In the genomic region with DNA sequence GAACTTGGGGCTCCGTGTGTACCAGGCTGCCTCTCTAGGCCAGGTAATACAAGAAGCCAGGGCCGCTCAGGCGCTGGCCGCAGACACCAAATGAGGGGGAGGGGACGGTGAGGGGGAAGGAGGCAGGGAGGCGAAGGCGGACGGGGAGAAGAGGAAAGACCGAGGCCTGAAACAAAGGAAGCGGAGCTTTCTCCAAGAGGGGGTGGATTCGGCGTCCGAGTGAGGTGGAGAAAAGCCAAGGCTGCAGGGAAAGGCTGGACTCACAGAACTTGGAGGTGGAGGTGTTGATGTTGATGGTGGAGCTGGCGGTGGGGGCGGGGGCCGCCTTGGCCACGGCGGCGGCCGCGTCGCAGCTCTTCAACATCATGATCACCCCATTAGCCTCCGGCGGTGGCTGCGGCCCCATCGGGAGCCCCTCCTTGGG, we compare ENCODE assay signal across 8 cellular contexts. TPM values are rescaled to one million over a fixed set of nuclear protein-coding genes. Genes with fewer than 3 reads are reported as not detected.
DNase-seq lines count a peak whose midpoint lies in the region; ATAC-seq and TF ChIP-seq lines count a peak whose summit lies in the region.

No MANE protein-coding gene starts in this region.

- no peaks in the 10 kb centered on the region for H3K9me2 ChIP-seq in OCI-LY7 (ENCODE audit: insufficient read depth, low read length)

- peaks cover 20% of the 10 kb centered on the region for H4K20me1 ChIP-seq in OCI-LY7 (ENCODE audit: insufficient read depth, low read length)

- CTCF ChIA-PET in OCI-LY7 (lab: Charles Lee; ENCODE audit: unreplicated experiment), result no interaction called here

- H3K4me1 ChIP-seq in OCI-LY7 (ENCODE audit: insufficient read depth, low read length, poor library complexity, severe bottlenecking), result peaks cover 26% of the 10 kb centered on the region
- H3K4me1 ChIP-seq in ovary (ENCODE audit: insufficient read depth), result no peaks in the 10 kb centered on the region

- POLR2A ChIA-PET in OCI-LY7 (lab: Charles Lee), result interaction anchor here (0.5 to 3.7 kb wide), 6 partner anchors 9 to 282 kb away, joined by 3 to 37 read pairs (median 5); no protein-coding TSS in a partner anchor

- no peak for TF ChIP-seq POLR2A in ovary (IDR thresholded peaks at IDR 0.05)

- H3K9me3 ChIP-seq in OCI-LY7 (ENCODE audit: low read length) (no peaks in the 10 kb centered on the region), ovary (no peaks in the 10 kb centered on the region)

- H3K79me2 ChIP-seq in OCI-LY7 (ENCODE audit: insufficient read depth, low read depth, low read length), result peaks cover 49% of the 10 kb centered on the region

- peaks cover 6% of the 10 kb centered on the region; the same call in 1 of the 2 replicates for H3K36me3 ChIP-seq in OCI-LY7 (ENCODE audit: insufficient read depth, low read length)
- no peaks in the 10 kb centered on the region for H3K36me3 ChIP-seq in ovary

- peak overlapping the region; percentile 97 for H3K4me2 ChIP-seq in OCI-LY7 (ENCODE audit: low read length)

- H2AFZ ChIP-seq in OCI-LY7 (ENCODE audit: low read length), result peak overlapping the region; percentile 73

- H3K27ac ChIP-seq in OCI-LY7 (ENCODE audit: low read depth, low read length, poor library complexity, severe bottlenecking) (peak overlapping the region; percentile 60), ovary (peak overlapping the region in 1 of 2 donors; percentile 78)

- TF ChIP-seq CTCF in OCI-LY7 (conservative IDR thresholded peaks at IDR 0.05; ENCODE audit: low read length) (no peak), ovary (IDR thresholded peaks at IDR 0.05) (no peak)

- peak overlapping the region; percentile 98 for H3K4me3 ChIP-seq in OCI-LY7 (ENCODE audit: low read depth, low read length, poor library complexity, severe bottlenecking)
- H3K4me3 ChIP-seq in ovary, result peak overlapping the region; percentile 100

- intact Hi-C loops in OCI-LY7 (cut with micrococcal nuclease; ENCODE audit: unreplicated experiment) (loop anchor here (10.0 kb wide), 2 partner anchors 551 to 841 kb away; partner anchors contain the start of gene TIAL1), head of caudate nucleus (cut with DNase I) (loop anchor here (10.0 kb wide), 1 partner anchor 79 kb away; no protein-coding TSS in a partner anchor), ovary (cut with DNase I) (loop anchor here in 1 of 4 donors (10.0 kb wide), 1 partner anchor 1141 kb away; the partner anchor contains the start of gene SEC23IP)

- no peaks in the 10 kb centered on the region for H3K27me3 ChIP-seq in ovary

- TF ChIP-seq EP300 in ovary (IDR thresholded peaks at IDR 0.05), result no peak

- DNase-seq in SIG-M5 treated with dmso at 0.1 percent for 504 hours (lab: John Stamatoyannopoulos, UW; ENCODE audit: unreplicated experiment) (peak; percentile 23), SIG-M5 (lab: John Stamatoyannopoulos, UW) (no peak), OCI-LY7 (ENCODE audit: low spot score) (peak; percentile 26), head of caudate nucleus (peak in 32 of 42 donors; percentile 2 to 50 (median 22)), ovary (peak in 1 of 5 donors; percentile 36), NCI-H1694 (lab: John Stamatoyannopoulos, UW) (no peak)
- DNase-seq in activated naive CD4-positive, alpha-beta T cell treated with anti-CD3 and anti-CD28 coated beads, Interleukin-2, amount 50 U/mL, for 16 hours, result peak; percentile 37

- BruUV-seq in OCI-LY7 (replicated peaks; lab: Mats Ljungman, UMichigan), result no TSS peak

- ATAC-seq in HG02973 (IDR thresholded peaks at IDR 0.05; ENCODE audit: unreplicated experiment), result peak; percentile 19

- WGBS in ovary, 3 donors, result 0 to 1% (median 0%) methylated on average over 25 to 26 of the region's 26 CpGs

RNA-seq across cellular contexts. Expression of gene CACUL1, which starts 0.6 kb away (rescaled TPM):
- 12.0 and 12.8 TPM in 2 replicates for total RNA-seq in OCI-LY7 (2014; rRNA removed; shearing (Covaris generic))
- 27.6 and 31.2 TPM in 2 replicates for total RNA-seq in OCI-LY7 (2022)
- total RNA-seq in ovary, result 10 to 100 TPM; 18.6 to 29.7 (median 26.5) TPM
- polyA plus RNA-seq in ovary, result 10 to 100 TPM in 1 of 2 donors, 1 to 10 TPM in 1; 7.0 to 19.0 TPM

Comparison
In these comparisons a context has a peak if more than half of its experiments do, and no peak if none do; other contexts are left out.
1. DNase-seq: peak in SIG-M5 treated with dmso at 0.1 percent for 504 hours (single experiment), OCI-LY7 (single experiment), activated naive CD4-positive, alpha-beta T cell treated with anti-CD3 and anti-CD28 coated beads, Interleukin-2, amount 50 U/mL, for 16 hours (single experiment) and head of caudate nucleus (32 of 42); none in SIG-M5 (single experiment) and NCI-H1694 (single experiment).